Comparison of ENCODE assay signal across 13 cellular contexts in the genomic region with DNA sequence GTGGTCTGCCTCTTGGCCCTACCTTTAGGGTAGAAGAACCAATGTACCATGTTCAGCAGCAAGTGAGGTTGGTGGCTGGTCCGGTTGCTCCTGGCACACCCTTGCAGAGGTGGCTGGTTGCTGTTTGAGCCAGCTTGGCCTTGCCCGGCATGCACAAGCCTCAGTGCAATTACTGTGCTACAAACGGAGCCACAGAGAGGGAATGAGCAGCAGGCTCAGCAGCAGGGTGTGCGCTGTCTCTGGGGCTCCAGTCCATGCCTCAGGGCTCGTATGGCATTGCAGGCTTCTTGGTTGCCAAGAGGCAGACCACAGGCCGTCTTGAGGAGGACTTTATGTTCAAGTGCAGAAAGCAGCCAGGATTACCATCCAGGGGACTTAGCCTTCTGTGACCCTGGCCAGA. TPM values are rescaled to one million over a fixed set of nuclear protein-coding genes. Genes with fewer than 3 reads are reported as not detected.
"Had no signal": no experiment of that assay in that cellular context is flagged by ENCODE, and none has a peak within 500 bp of the region (broad histone marks: within the 10 kb centered on the region; RNA-seq: fewer than 3 reads in every experiment).

No MANE protein-coding gene starts in this region.

RNA-seq across cellular contexts. Expression of gene POTEJ, which starts 53.3 kb away (rescaled TPM):
- total RNA-seq: endodermal cell, esophagus mucosa, esophagus squamous epithelium, gastrocnemius medialis, kidney epithelial cell, left cardiac atrium, left lung, left ventricle myocardium superior, lower leg skin, lower lobe of right lung, mesenteric fat pad, mesothelial cell of epicardium, myocyte had no signal
